ENCODE assay signal across 12 cellular contexts in genomic region chr20:50195524-50196120, GRCh38. TPM values are rescaled to one million over a fixed set of nuclear protein-coding genes. Genes with fewer than 3 reads are reported as not detected.
DNase-seq lines count a peak whose midpoint lies in the region; ATAC-seq and TF ChIP-seq lines count a peak whose summit lies in the region.
"Had no signal": no experiment of that assay in that cellular context is flagged by ENCODE, and none has a peak within 500 bp of the region (broad histone marks: within the 10 kb centered on the region; RNA-seq: fewer than 3 reads in every experiment).

No MANE protein-coding gene starts in this region.

- H3K27ac ChIP-seq in left lung (peak overlapping the region; percentile 99), tibial artery (peak overlapping the region; percentile 96 to 98)

- POLR2A ChIA-PET in WTC11 (lab: Charles Lee) = interaction anchor here (0.7 kb wide), 1 partner anchor 160 kb away, joined by 5 read pairs; no protein-coding TSS in a partner anchor

- intact Hi-C loops in left lung (cut with DNase I) = no loop called here
- intact Hi-C loops in tibial artery (cut with DNase I; ENCODE audit: low total_unique reads) = no loop called here

- H3K36me3 Mint-ChIP-seq in activated T-cell treated with anti-CD3 and anti-CD28 coated beads, Interleukin-2, amount 50 U/mL, for 72 hours (ENCODE audit: insufficient read depth in 2 of 2) = peaks cover 16 to 20% of the 10 kb centered on the region in 2 donors
- H3K36me3 Mint-ChIP-seq in WTC11 = peaks cover 8% of the 10 kb centered on the region

- peak overlapping the region in 1 of 2 donors; percentile 97 for H3K4me3 Mint-ChIP-seq in activated T-cell treated with anti-CD3 and anti-CD28 coated beads, Interleukin-2, amount 50 U/mL, for 72 hours
- no peak overlapping the region for H3K4me3 Mint-ChIP-seq in WTC11
- H3K4me3 Mint-ChIP-seq: activated naive CD4-positive, alpha-beta T cell treated with anti-CD3 and anti-CD28 coated beads, Interleukin-2, amount 10 ng/mL, durations not matched to agents 7 days and 5 days had no signal

- H3K4me1 ChIP-seq in left lung = peaks cover 11 to 49% of the 10 kb centered on the region in 2 donors
- H3K4me1 ChIP-seq in tibial artery = peaks cover 0 to 41% (median 24%) of the 10 kb centered on the region in 4 donors

- CTCF ChIA-PET in WTC11 (lab: Charles Lee) = no interaction called here

- H3K4me1 Mint-ChIP-seq in activated T-cell treated with anti-CD3 and anti-CD28 coated beads, Interleukin-2, amount 50 U/mL, for 72 hours (ENCODE audit: low read depth) = peaks cover 40% of the 10 kb centered on the region
- peaks cover 51% of the 10 kb centered on the region for H3K4me1 Mint-ChIP-seq in WTC11

- ATAC-seq in activated T-cell treated with anti-CD3 and anti-CD28 coated beads, Interleukin-2, amount 50 U/mL, for 72 hours (replicated peaks in 1 of 2) = no peak
- ATAC-seq in WTC11 (no peak), left lung (no peak)

- peak overlapping the region; percentile 89 for H3K27ac Mint-ChIP-seq in activated T-cell treated with anti-CD3 and anti-CD28 coated beads, Interleukin-2, amount 50 U/mL, for 72 hours
- H3K27ac Mint-ChIP-seq in WTC11 = peak overlapping the region; percentile 66
- H3K27ac Mint-ChIP-seq: activated naive CD4-positive, alpha-beta T cell treated with anti-CD3 and anti-CD28 coated beads, Interleukin-2, amount 10 ng/mL, durations not matched to agents 7 days and 5 days had no signal

- TF ChIP-seq CTCF in WTC11 (IDR thresholded peaks at IDR 0.05) (no peak), left lung (IDR thresholded peaks at IDR 0.05) (no peak), tibial artery (IDR thresholded peaks at IDR 0.05) (no peak)

- no peaks in the 10 kb centered on the region for H3K9me3 Mint-ChIP-seq in activated T-cell treated with anti-CD3 and anti-CD28 coated beads, Interleukin-2, amount 50 U/mL, for 72 hours
- peaks cover 11% of the 10 kb centered on the region for H3K9me3 Mint-ChIP-seq in WTC11
- H3K9me3 Mint-ChIP-seq: activated naive CD4-positive, alpha-beta T cell treated with anti-CD3 and anti-CD28 coated beads, Interleukin-2, amount 10 ng/mL, durations not matched to agents 7 days and 5 days had no signal

- H3K9me3 ChIP-seq in left lung (no peaks in the 10 kb centered on the region), tibial artery (peaks cover 0 to 6% (median 0%) of the 10 kb centered on the region in 3 donors)

- H3K27me3 Mint-ChIP-seq in activated T-cell treated with anti-CD3 and anti-CD28 coated beads, Interleukin-2, amount 50 U/mL, for 72 hours (ENCODE audit: low read depth) = no peaks in the 10 kb centered on the region
- no peaks in the 10 kb centered on the region; the same call in none of the 2 replicates for H3K27me3 Mint-ChIP-seq in WTC11 (ENCODE audit: low read depth)

- no peak for DNase-seq in activated T-cell treated with anti-CD3 and anti-CD28 coated beads, Interleukin-2, amount 50 U/mL, for 72 hours
- no peak for DNase-seq in activated T-cell treated with anti-CD3 and anti-CD28 coated beads, Interleukin-2, amount 50 U/mL, for 1 hour
- DNase-seq in WTC11 (ENCODE audit: low spot score) = no peak
- DNase-seq in left lung = no peak
- DNase-seq in tibial artery = no peak
- DNase-seq in DMS153 (lab: John Stamatoyannopoulos, UW) = no peak
- no peak for DNase-seq in ureter (ENCODE audit: low spot score)
- DNase-seq in stimulated activated CD4-positive, alpha-beta T cell treated with anti-CD3 and anti-CD28 coated beads, Interleukin-4, amount 100 ng/mL, for 4 hours = no peak
- DNase-seq: activated naive CD4-positive, alpha-beta T cell treated with anti-CD3 and anti-CD28 coated beads, Interleukin-2, amount 10 ng/mL, durations not matched to agents 7 days and 5 days; islet precursor cell; MV-4-11; NCI-H226 had no signal

- H3K36me3 ChIP-seq in left lung (peaks cover 0 to 42% of the 10 kb centered on the region in 2 donors), tibial artery (peaks cover 35 to 67% (median 36%) of the 10 kb centered on the region in 3 donors)

- H3K27me3 ChIP-seq in left lung = no peaks in the 10 kb centered on the region
- no peaks in the 10 kb centered on the region for H3K27me3 ChIP-seq in tibial artery

- peak overlapping the region in 1 of 2 donors; percentile 72 for H3K4me3 ChIP-seq in left lung
- H3K4me3 ChIP-seq in tibial artery = peak overlapping the region in 1 of 2 donors; percentile 59

TF ChIP-seq in WTC11, 78 proteins besides CTCF, POLR2A, EP300 and RAD21:
- TF ChIP-seq IRF2 (CRISPR knock-in tag; IDR thresholded peaks at IDR 0.05; ENCODE audit: borderline replicate concordance, low read depth) = no peak
- no peak for TF ChIP-seq HMGXB4 (CRISPR knock-in tag; IDR thresholded peaks at IDR 0.05)
- no peak for TF ChIP-seq E2F5 (CRISPR knock-in tag; IDR thresholded peaks at IDR 0.05)
- TF ChIP-seq ZNF232 (CRISPR knock-in tag; IDR thresholded peaks at IDR 0.05) = no peak
- no peak for TF ChIP-seq HMGA2 (CRISPR knock-in tag; IDR thresholded peaks at IDR 0.05)
- no peak for TF ChIP-seq FOXP4 (CRISPR knock-in tag; IDR thresholded peaks at IDR 0.05)
- no peak for TF ChIP-seq USF1 (CRISPR knock-in tag; IDR thresholded peaks at IDR 0.05)
- TF ChIP-seq NR2C2 (CRISPR knock-in tag; IDR thresholded peaks at IDR 0.05) = no peak
- TF ChIP-seq KAT7 (CRISPR knock-in tag; IDR thresholded peaks at IDR 0.05; ENCODE audit: borderline replicate concordance) = no peak
- no peak for TF ChIP-seq ZNF317 (CRISPR knock-in tag; IDR thresholded peaks at IDR 0.05; ENCODE audit: borderline replicate concordance, low read depth)
- no peak for TF ChIP-seq GRHL2 (CRISPR knock-in tag; IDR thresholded peaks at IDR 0.05; ENCODE audit: insufficient replicate concordance, severe bottlenecking)
- no peak for TF ChIP-seq ETV6 (CRISPR knock-in tag; IDR thresholded peaks at IDR 0.05)
- TF ChIP-seq MYBL2 (CRISPR knock-in tag; IDR thresholded peaks at IDR 0.05) = no peak
- TF ChIP-seq ZMAT4 (CRISPR knock-in tag; IDR thresholded peaks at IDR 0.05) = no peak
- no peak for TF ChIP-seq NFE2L1 (CRISPR knock-in tag; IDR thresholded peaks at IDR 0.05)
- no peak for TF ChIP-seq ZNF416 (CRISPR knock-in tag; IDR thresholded peaks at IDR 0.05)
- no peak for TF ChIP-seq GTF2I (CRISPR knock-in tag; conservative IDR thresholded peaks at IDR 0.05)
- TF ChIP-seq OVOL2 (CRISPR knock-in tag; IDR thresholded peaks at IDR 0.05; ENCODE audit: borderline replicate concordance) = no peak
- no peak for TF ChIP-seq ZBTB21 (CRISPR knock-in tag; IDR thresholded peaks at IDR 0.05; ENCODE audit: borderline replicate concordance)

RNA-seq across cellular contexts. Expression of gene CEBPB, which starts 5.0 kb away (rescaled TPM):
- total RNA-seq in activated T-cell treated with anti-CD3 and anti-CD28 coated beads, Interleukin-2, amount 50 U/mL, for 72 hours = 100 to 1,000 TPM; 111 to 134 TPM
- total RNA-seq in WTC11 (2021) (23.5 to 29.1 TPM (median 25.6 TPM) in 3 replicates), left lung (100 to 1,000 TPM; 133 to 266 TPM), ureter (59.3 TPM)

RNA-seq across cellular contexts. Expression of gene PEDS1, which starts 42.1 kb away (rescaled TPM):
- 10 to 100 TPM; 14.4 to 17.9 TPM for total RNA-seq in activated T-cell treated with anti-CD3 and anti-CD28 coated beads, Interleukin-2, amount 50 U/mL, for 72 hours
- total RNA-seq in WTC11 (2021) (35.0 to 36.7 TPM (median 35.6 TPM) in 3 replicates), left lung (10 to 100 TPM; 37.9 to 39.9 TPM), ureter (31.3 TPM)
